In genomic region chr3:158725348-158725966, GRCh38 we compare ENCODE assay signal across 8 cellular contexts.
DNase-seq lines count a peak whose midpoint lies in the region; TF ChIP-seq lines count a peak whose summit lies in the region.

No MANE protein-coding gene starts in this region.

- H3K9me3 Mint-ChIP-seq in nephron: no peaks in the 10 kb centered on the region

- TF ChIP-seq CTCF in C4-2B (conservative IDR thresholded peaks at IDR 0.05) (no peak), nephron (IDR thresholded peaks at IDR 0.05; ENCODE audit: unreplicated experiment in 3 of 3) (no peak), GM20000 (IDR thresholded peaks at IDR 0.05; ENCODE audit: extremely low read depth, missing control alignments) (no peak)

- no peak overlapping the region for H3K4me3 Mint-ChIP-seq in nephron

- H3K36me3 Mint-ChIP-seq in nephron (ENCODE audit: low read depth): peaks cover 17% of the 10 kb centered on the region

- peak overlapping the region; percentile 21 to 85 (median 33) for H3K27ac Mint-ChIP-seq in nephron

- intact Hi-C loops in head of caudate nucleus (cut with DNase I): loop anchor here (5.0 kb wide), 1 partner anchor 67 kb away; no protein-coding TSS in a partner anchor

- DNase-seq in NCI-H226 (peak; percentile 78), epidermal melanocyte (ENCODE audit: insufficient read length, low spot score) (peak; percentile 66), head of caudate nucleus (no peak), iPS-NIHi7 (ENCODE audit: extremely low spot score) (no peak), GM20000 (ENCODE audit: low spot score) (no peak)
- DNase-seq in stimulated activated naive CD4-positive, alpha-beta T cell (lab: John Stamatoyannopoulos, UW): no peak

- H3K27me3 Mint-ChIP-seq in nephron (ENCODE audit: low read depth): no peaks in the 10 kb centered on the region

- H3K4me1 Mint-ChIP-seq in nephron: peaks cover 28% of the 10 kb centered on the region

- H3K27ac ChIP-seq in C4-2B: peak overlapping the region; percentile 96

Comparison
In these comparisons a context has a peak if more than half of its experiments do, and no peak if none do; other contexts are left out.
1. DNase-seq: peak in NCI-H226 (single experiment) and epidermal melanocyte (single experiment); none in head of caudate nucleus (0 of 42), iPS-NIHi7 (single experiment), GM20000 (single experiment) and stimulated activated naive CD4-positive, alpha-beta T cell (0 of 6).